27 cellular contexts compared by ENCODE assay signal in genomic region chr9:130160862-130161470, GRCh38. TPM values are rescaled to one million over a fixed set of nuclear protein-coding genes. Genes with fewer than 3 reads are reported as not detected.
DNase-seq lines count a peak whose midpoint lies in the region; ATAC-seq, FAIRE-seq and TF ChIP-seq lines count a peak whose summit lies in the region.
"Had no signal": no experiment of that assay in that cellular context is flagged by ENCODE, and none has a peak within 500 bp of the region (broad histone marks: within the 10 kb centered on the region; RNA-seq: fewer than 3 reads in every experiment).

No MANE protein-coding gene starts in this region.

- H3K27ac Mint-ChIP-seq in activated T-helper 17 cell treated with anti-CD3 and anti-CD28 coated beads, Interleukin-2, amount 50 U/mL, for 72 hours, result peak overlapping the region; percentile 20
- H3K27ac Mint-ChIP-seq: CD14-positive monocyte; CD4-positive, alpha-beta memory T cell; CD4-positive, CD25-positive, alpha-beta regulatory T cell; CD8-positive, alpha-beta memory T cell had no signal

- no peak overlapping the region for H2BK12ac ChIP-seq in trophoblast cell (ENCODE audit: low read length)

- H2AFZ ChIP-seq in HepG2 (ENCODE audit: low read length) (no peak overlapping the region), trophoblast cell (ENCODE audit: insufficient read depth, low read length, poor library complexity) (no peak overlapping the region)

- no peak for TF ChIP-seq RAD21 in HepG2 (CRISPR knock-in tag; IDR thresholded peaks at IDR 0.05)

- no peaks in the 10 kb centered on the region for H4K20me1 ChIP-seq in HepG2 (ENCODE audit: insufficient read depth, low read length)
- H4K20me1 ChIP-seq: BLaER1 had no signal

- H3K9ac ChIP-seq in HepG2 (ENCODE audit: insufficient read depth, low read depth, low read length) (no peak overlapping the region), trophoblast cell (ENCODE audit: low read length) (no peak overlapping the region)
- H3K9ac ChIP-seq: BLaER1 had no signal

- H3K4me2 ChIP-seq in HepG2 (ENCODE audit: low read depth, low read length) (no peak overlapping the region), trophoblast cell (ENCODE audit: low read length) (no peak overlapping the region)
- H3K4me2 ChIP-seq: BLaER1 had no signal

- no peak overlapping the region for H4K8ac ChIP-seq in trophoblast cell (ENCODE audit: low read depth, low read length)

- H3K79me2 ChIP-seq in HepG2 (ENCODE audit: insufficient read depth, low read length) (no peaks in the 10 kb centered on the region), trophoblast cell (ENCODE audit: control insufficient read depth, insufficient read depth, low read length, poor library complexity) (no peaks in the 10 kb centered on the region)

- no peak overlapping the region for H4K12ac ChIP-seq in trophoblast cell (ENCODE audit: low read depth, low read length)

- no peak overlapping the region for H4K91ac ChIP-seq in trophoblast cell (ENCODE audit: low read depth, low read length)

- intact Hi-C loops in HepG2 (cut with micrococcal nuclease; ENCODE audit: unreplicated experiment) (loop anchor here (1.0 kb wide), 1 partner anchor 15 kb away; no protein-coding TSS in a partner anchor), right lobe of liver (cut with DNase I) (no loop called here)

- no peaks in the 10 kb centered on the region for H3K9me3 Mint-ChIP-seq in activated T-helper 17 cell treated with anti-CD3 and anti-CD28 coated beads, Interleukin-2, amount 50 U/mL, for 72 hours
- H3K9me3 Mint-ChIP-seq: CD4-positive, alpha-beta memory T cell; CD4-positive, CD25-positive, alpha-beta regulatory T cell; CD8-positive, alpha-beta memory T cell had no signal

- no peak for TF ChIP-seq CTCF in HepG2 (CRISPR knock-in tag; IDR thresholded peaks at IDR 0.05)
- TF ChIP-seq CTCF in right lobe of liver (IDR thresholded peaks at IDR 0.05), result no peak

- no peak overlapping the region for H2AK5ac ChIP-seq in trophoblast cell (ENCODE audit: low read length)

- H2BK120ac ChIP-seq in trophoblast cell (ENCODE audit: insufficient read depth, low read length, poor library complexity), result no peak overlapping the region

- no peak overlapping the region for H3K4ac ChIP-seq in trophoblast cell (ENCODE audit: low read depth, low read length)

- ATAC-seq in HepG2, result no peak
- no peak for ATAC-seq in right lobe of liver
- peak; percentile 34 for ATAC-seq in activated T-helper 17 cell treated with anti-CD3 and anti-CD28 coated beads, Interleukin-2, amount 50 U/mL, for 72 hours (replicated peaks)

- no peak overlapping the region for H3K27ac ChIP-seq in HepG2 (ENCODE audit: extremely low read length, insufficient read depth, low read length)
- no peak overlapping the region for H3K27ac ChIP-seq in right lobe of liver
- H3K27ac ChIP-seq in trophoblast cell (ENCODE audit: low read depth, low read length), result no peak overlapping the region
- H3K27ac ChIP-seq: BLaER1 had no signal

- CTCF ChIA-PET in HepG2 (lab: Yijun Ruan, JAX; ENCODE audit: low intra/inter-chr PET ratio, low total read pairs), result no interaction called here

- no peaks in the 10 kb centered on the region for H3K79me1 ChIP-seq in trophoblast cell (ENCODE audit: low read length)

- no peaks in the 10 kb centered on the region for H3K27me3 Mint-ChIP-seq in activated T-helper 17 cell treated with anti-CD3 and anti-CD28 coated beads, Interleukin-2, amount 50 U/mL, for 72 hours
- H3K27me3 Mint-ChIP-seq: CD4-positive, alpha-beta memory T cell; CD4-positive, CD25-positive, alpha-beta regulatory T cell had no signal

- FAIRE-seq in HepG2 (lab: Jason Lieb, UNC), result no peak
- FAIRE-seq: A204.1, GM12878, GM12892, GM18507 had no signal

- no peaks in the 10 kb centered on the region for H3K9me3 ChIP-seq in HepG2 (ENCODE audit: low read length)
- H3K9me3 ChIP-seq in right lobe of liver, result no peaks in the 10 kb centered on the region
- no peaks in the 10 kb centered on the region for H3K9me3 ChIP-seq in trophoblast cell (ENCODE audit: insufficient read depth, low read depth, low read length)
- H3K9me3 ChIP-seq: BE2C, BLaER1 had no signal

- peaks cover 0 to 2% of the 10 kb centered on the region in 2 experiments; a peak in 2 of 5 replicates for H3K27me3 ChIP-seq in HepG2 (ENCODE audit: control insufficient read depth in 1 of 2, insufficient read depth in 2 of 2, low read length in 2 of 2)
- no peaks in the 10 kb centered on the region for H3K27me3 ChIP-seq in right lobe of liver
- no peaks in the 10 kb centered on the region for H3K27me3 ChIP-seq in trophoblast cell (ENCODE audit: insufficient read depth, low read length)
- H3K27me3 ChIP-seq: BE2C, BLaER1 had no signal

- no peak overlapping the region for H3K23ac ChIP-seq in trophoblast cell (ENCODE audit: low read length)

- H3K4me3 ChIP-seq in HepG2 (replicated peaks in 1 of 3; ENCODE audit: insufficient read depth in 1 of 3, low read depth in 2 of 3, low read length in 3 of 3), result no peak overlapping the region
- H3K4me3 ChIP-seq in right lobe of liver, result no peak overlapping the region
- H3K4me3 ChIP-seq in trophoblast cell (ENCODE audit: low read depth, low read length), result no peak overlapping the region
- H3K4me3 ChIP-seq: BLaER1, GM12878 had no signal

- 75% methylated on average over 3 of the region's 3 CpGs for WGBS in HepG2 (ENCODE audit: low lambda C conversion rate)
- WGBS in right lobe of liver (ENCODE audit: insufficient coverage, low coverage, low lambda C conversion rate, missing lambda C conversion rate), result 82% methylated on average over 2 of the region's 3 CpGs
- no CpG with 5 or more reads among the region's 3 CpGs for WGBS in trophoblast cell (ENCODE audit: extremely low coverage, insufficient coverage, insufficient read length)

- no peaks in the 10 kb centered on the region for H3K4me1 Mint-ChIP-seq in activated T-helper 17 cell treated with anti-CD3 and anti-CD28 coated beads, Interleukin-2, amount 50 U/mL, for 72 hours
- H3K4me1 Mint-ChIP-seq: CD14-positive monocyte; CD4-positive, alpha-beta memory T cell; CD4-positive, CD25-positive, alpha-beta regulatory T cell; CD8-positive, alpha-beta memory T cell had no signal

- no peak overlapping the region for H3K4me3 Mint-ChIP-seq in activated T-helper 17 cell treated with anti-CD3 and anti-CD28 coated beads, Interleukin-2, amount 50 U/mL, for 72 hours
- H3K4me3 Mint-ChIP-seq: CD14-positive monocyte; CD4-positive, alpha-beta memory T cell; CD4-positive, CD25-positive, alpha-beta regulatory T cell; CD8-positive, alpha-beta memory T cell had no signal

- TF ChIP-seq POLR2A in HepG2 (IDR thresholded peaks at IDR 0.05; ENCODE audit: insufficient read depth in 1 of 2, low read depth in 2 of 2, low read length in 2 of 2), result no peak
- TF ChIP-seq POLR2A in right lobe of liver (IDR thresholded peaks at IDR 0.05), result no peak

- H3K14ac ChIP-seq in trophoblast cell (ENCODE audit: low read length), result no peak overlapping the region

- H3K18ac ChIP-seq in trophoblast cell (ENCODE audit: low read length), result no peak overlapping the region

- H3K36me3 ChIP-seq in HepG2 (replicated peaks in 1 of 2; ENCODE audit: control insufficient read depth in 1 of 2, insufficient read depth in 2 of 2, low read length in 2 of 2), result no peaks in the 10 kb centered on the region
- H3K36me3 ChIP-seq in right lobe of liver, result no peaks in the 10 kb centered on the region
- H3K36me3 ChIP-seq in trophoblast cell (ENCODE audit: control insufficient read depth in 1 of 2, insufficient read depth in 2 of 2, low read length in 2 of 2), result no peaks in the 10 kb centered on the region
- H3K36me3 ChIP-seq: BE2C, BLaER1 had no signal

- DNase-seq in HepG2 (ENCODE audit: low spot score), result no peak
- DNase-seq in right lobe of liver, result no peak
- peak; percentile 65 to 67 for DNase-seq in trophoblast cell
- no peak for DNase-seq in NCI-H446 treated with DMSO at 0.1 percent for 48 hours (lab: John Stamatoyannopoulos, UW)
- DNase-seq in NCI-H2107 (lab: John Stamatoyannopoulos, UW), result no peak
- DNase-seq: 8988T; ACHN; BE2C; C1 segment of cervical spinal cord; CD4-positive, alpha-beta memory T cell; CD4-positive, CD25-positive, alpha-beta regulatory T cell; CD8-positive, alpha-beta memory T cell; COR-L47; DMS 273 treated with DMSO at 0.1 percent for 48 hours; DMS153; DMS53; DMS79; DND-41; EL; GDM1 had no signal

- BruUV-seq in HepG2 (replicated peaks; lab: Mats Ljungman, UMichigan), result no TSS peak

- POLR2A ChIA-PET in HepG2 (lab: Yijun Ruan, JAX), result no interaction called here

- H3K36me3 Mint-ChIP-seq in activated T-helper 17 cell treated with anti-CD3 and anti-CD28 coated beads, Interleukin-2, amount 50 U/mL, for 72 hours (ENCODE audit: low read depth), result no peaks in the 10 kb centered on the region
- H3K36me3 Mint-ChIP-seq: CD14-positive monocyte; CD4-positive, alpha-beta memory T cell; CD4-positive, CD25-positive, alpha-beta regulatory T cell; CD8-positive, alpha-beta memory T cell had no signal

- TF ChIP-seq EP300 in HepG2 (IDR thresholded peaks at IDR 0.05; ENCODE audit: low read depth in 2 of 2, low read length in 2 of 2) (no peak), HepG2 (CRISPR knock-in tag; IDR thresholded peaks at IDR 0.05; ENCODE audit: borderline replicate concordance) (no peak)

- H3K4me1 ChIP-seq in HepG2 (ENCODE audit: insufficient read depth, low read length) (peaks cover 38% of the 10 kb centered on the region), right lobe of liver (peaks cover 0 to 7% (median 3%) of the 10 kb centered on the region in 4 donors), trophoblast cell (ENCODE audit: control insufficient read depth in 1 of 2, insufficient read depth in 2 of 2, low read length in 2 of 2) (no peaks in the 10 kb centered on the region)
- H3K4me1 ChIP-seq: BE2C, BLaER1 had no signal

- in situ Hi-C loops in HepG2 (cut with HindIII; ENCODE audit: extremely low pct_ligation_motif_present, low pct_unique_long_range_greater_than_20kb), result no loop called here

- no peak overlapping the region for H2BK5ac ChIP-seq in trophoblast cell (ENCODE audit: low read depth, low read length, poor library complexity)

RNA-seq across cellular contexts. Expression of gene NCS1, which starts 11.2 kb away (rescaled TPM):
- 6.1 and 6.9 TPM in 2 replicates for total RNA-seq in HepG2 (2016; rRNA removed; fragmentation: Illumina TruSeq; extraction: Trizol)
- total RNA-seq in HepG2 (2016; cell fraction: cytosol; rRNA removed; fragmentation: Illumina TruSeq; extraction: Trizol; ENCODE audit: low read depth), result 6.7 and 7.8 TPM in 2 replicates
- total RNA-seq in HepG2 (2016; cell fraction: insoluble cytoplasmic fraction; rRNA removed; fragmentation: Illumina TruSeq; extraction: Trizol), result 5.1 and 5.3 TPM in 2 replicates
- 12.6 and 14.1 TPM in 2 replicates for total RNA-seq in HepG2 (2016; cell fraction: membrane; rRNA removed; fragmentation: Illumina TruSeq; extraction: Trizol)
- total RNA-seq in HepG2 (2016; cell fraction: nucleus; rRNA removed; fragmentation: Illumina TruSeq; extraction: Trizol), result 2.1 and 3.4 TPM in 2 replicates
- 4.1 and 4.7 TPM in 2 replicates for polyA plus RNA-seq in HepG2 (2011; rRNA removed)
- polyA plus RNA-seq in HepG2 (2011; cell fraction: cytosol; rRNA removed), result 3.9 TPM in 2 replicates
- 1.7 and 2.5 TPM in 2 replicates for polyA plus RNA-seq in HepG2 (2011; cell fraction: nucleus; rRNA removed)
- 1.4 and 1.6 TPM in 2 replicates for polyA plus RNA-seq in HepG2 (2012)
- polyA plus RNA-seq in HepG2 (2016; cell fraction: cytosol; fragmentation: Illumina TruSeq; extraction: Trizol; ENCODE audit: low read depth), result 17.2 and 18.8 TPM in 2 replicates
- 7.4 and 8.4 TPM in 2 replicates for polyA plus RNA-seq in HepG2 (2016; cell fraction: insoluble cytoplasmic fraction; fragmentation: Illumina TruSeq; extraction: Trizol; ENCODE audit: low read depth)
- 16.6 and 20.9 TPM in 2 replicates for polyA plus RNA-seq in HepG2 (2016; cell fraction: membrane; fragmentation: Illumina TruSeq; extraction: Trizol; ENCODE audit: low read depth)
- polyA plus RNA-seq in HepG2 (2016; cell fraction: nucleus; fragmentation: Illumina TruSeq; extraction: Trizol; ENCODE audit: insufficient read depth, low read depth), result 6.6 and 7.1 TPM in 2 replicates
- 5.0 and 83.3 TPM in 2 replicates for polyA minus RNA-seq in HepG2 (2011; rRNA and poly(A)+ RNA removed; ENCODE audit: low replicate concordance)
- 2.5 and 3.3 TPM in 2 replicates for polyA minus RNA-seq in HepG2 (2011; cell fraction: cytosol; rRNA and poly(A)+ RNA removed)
- polyA minus RNA-seq in HepG2 (2011; cell fraction: nucleus; rRNA and poly(A)+ RNA removed), result 0.99 and 1.0 TPM in 2 replicates
- total RNA-seq in right lobe of liver, result 1 to 10 TPM; 1.6 to 3.3 (median 2.8) TPM
- 10 to 100 TPM; 14.0 to 30.4 TPM for total RNA-seq in activated T-helper 17 cell treated with anti-CD3 and anti-CD28 coated beads, Interleukin-2, amount 50 U/mL, for 72 hours
- polyA plus RNA-seq in trophoblast cell (2013), result 24.9 and 25.0 TPM in 2 replicates
- polyA plus RNA-seq: CD14-positive monocyte; CD4-positive, alpha-beta memory T cell; CD4-positive, CD25-positive, alpha-beta regulatory T cell had no signal

Comparison
In these comparisons a context has a peak if more than half of its experiments do, and no peak if none do; other contexts are left out.
1. DNase-seq: peak in trophoblast cell (2 of 2); none in HepG2 (single experiment), right lobe of liver (0 of 3), NCI-H446 treated with DMSO at 0.1 percent for 48 hours (single experiment) and NCI-H2107 (single experiment).